In genomic region chr2:156625360-156625995, GRCh38 we compare ENCODE assay signal across 19 cellular contexts.
DNase-seq lines count a peak whose midpoint lies in the region; ATAC-seq and TF ChIP-seq lines count a peak whose summit lies in the region.
"Had no signal": no experiment of that assay in that cellular context is flagged by ENCODE, and none has a peak within 500 bp of the region (broad histone marks: within the 10 kb centered on the region; RNA-seq: fewer than 3 reads in every experiment).

No MANE protein-coding gene starts in this region.

- no peaks in the 10 kb centered on the region for H3K36me3 ChIP-seq in right atrium auricular region
- H3K36me3 ChIP-seq in heart right ventricle: no peaks in the 10 kb centered on the region

- 45 to 51% methylated on average over 4 of the region's 4 CpGs for WGBS in heart right ventricle, 2 donors

- H3K9me3 ChIP-seq in right atrium auricular region (peaks cover 0 to 17% of the 10 kb centered on the region in 2 donors), heart right ventricle (peaks cover 0 to 16% (median 6%) of the 10 kb centered on the region in 11 donors)

- H3K27ac ChIP-seq in right atrium auricular region (no peak overlapping the region), heart right ventricle (peak overlapping the region in 4 of 10 donors; percentile 35 to 57 (median 54))
- H3K27ac ChIP-seq: HL-60 had no signal

- intact Hi-C loops in Right ventricle myocardium superior (cut with DNase I): no loop called here
- intact Hi-C loops in heart right ventricle (cut with DNase I): no loop called here

- H3K27me3 ChIP-seq in right atrium auricular region: no peaks in the 10 kb centered on the region
- no peaks in the 10 kb centered on the region for H3K27me3 ChIP-seq in heart right ventricle

- DNase-seq in Right ventricle myocardium superior (peak; percentile 45), right atrium auricular region (ENCODE audit: low spot score) (no peak), heart right ventricle (peak in 1 of 2 donors; percentile 53), myocyte (ENCODE audit: low read depth) (peak; percentile 66), NCI-H748 treated with DMSO at 0.1 percent for 48 hours (lab: John Stamatoyannopoulos, UW) (no peak), NCI-H2171 treated with DMSO at 0.1 percent for 48 hours (lab: John Stamatoyannopoulos, UW) (no peak)
- DNase-seq: 8988T, DMS79 treated with DMSO at 0.1 percent for 48 hours, H9, Karpas-422, NCI-H1092 treated with DMSO at 0.1 percent for 48 hours, NCI-H1694, NCI-H2081 treated with DMSO at 0.1 percent for 48 hours, NCI-H510A, NCI-H774, SHP77 treated with DMSO at 0.1 percent for 48 hours had no signal

- ATAC-seq in Right ventricle myocardium superior (ENCODE audit: poor library complexity) (peak; percentile 87), heart right ventricle (peak; percentile 62 to 92 (median 86)), GM21717 (IDR thresholded peaks at IDR 0.05; ENCODE audit: unreplicated experiment) (no peak), HG03439 (IDR thresholded peaks at IDR 0.05; ENCODE audit: unreplicated experiment) (no peak)

- H3K4me3 ChIP-seq in right atrium auricular region: no peak overlapping the region
- H3K4me3 ChIP-seq in heart right ventricle: no peak overlapping the region

- H3K4me1 ChIP-seq in right atrium auricular region (no peaks in the 10 kb centered on the region), heart right ventricle (no peaks in the 10 kb centered on the region)

- TF ChIP-seq CTCF in right atrium auricular region (IDR thresholded peaks at IDR 0.05) (no peak), heart right ventricle (IDR thresholded peaks at IDR 0.05) (no peak)

Comparison
In these comparisons a context has a peak if more than half of its experiments do, and no peak if none do; other contexts are left out.
1. DNase-seq: peak in Right ventricle myocardium superior (single experiment) and myocyte (single experiment); none in right atrium auricular region (single experiment), NCI-H748 treated with DMSO at 0.1 percent for 48 hours (single experiment) and NCI-H2171 treated with DMSO at 0.1 percent for 48 hours (single experiment).
2. ATAC-seq: peak in Right ventricle myocardium superior (single experiment) and heart right ventricle (8 of 8); none in GM21717 (single experiment) and HG03439 (single experiment).